22 cellular contexts compared by ENCODE assay signal in the genomic region with DNA sequence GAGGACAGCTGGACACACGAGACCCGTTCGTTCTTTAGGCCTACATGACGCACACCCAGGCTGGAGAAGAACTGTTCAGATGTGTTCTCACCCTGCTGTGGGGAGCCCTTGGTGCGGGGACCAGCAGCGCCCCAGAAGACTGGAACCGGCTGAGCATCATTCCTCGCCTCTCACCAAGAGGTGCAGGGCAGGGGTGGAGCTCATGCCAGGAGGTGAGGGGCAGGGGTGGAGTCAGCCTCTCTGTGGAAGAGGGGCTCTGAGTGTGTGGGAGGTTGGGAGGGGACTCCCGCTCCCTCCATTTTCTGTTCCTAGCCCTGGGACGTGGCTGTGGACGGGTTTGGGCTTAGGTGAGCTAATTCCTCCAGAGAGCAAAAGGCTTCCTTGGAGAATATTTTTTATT.
DNase-seq lines count a peak whose midpoint lies in the region; ATAC-seq and TF ChIP-seq lines count a peak whose summit lies in the region.
"Had no signal": no experiment of that assay in that cellular context is flagged by ENCODE, and none has a peak within 500 bp of the region (broad histone marks: within the 10 kb centered on the region; RNA-seq: fewer than 3 reads in every experiment).

No MANE protein-coding gene starts in this region.

- no peaks in the 10 kb centered on the region for H3K9me3 ChIP-seq in H9 (ENCODE audit: control insufficient read depth, low read depth, low read length)
- no peaks in the 10 kb centered on the region for H3K9me3 ChIP-seq in spleen
- H3K9me3 ChIP-seq: Caco-2 had no signal

- TF ChIP-seq POLR2A in spleen (IDR thresholded peaks at IDR 0.05), result no peak

- H4K5ac ChIP-seq in H9 (ENCODE audit: insufficient read length, low read depth, low read length), result no peak overlapping the region

- no peak for ATAC-seq in activated CD8-positive, alpha-beta memory T cell treated with anti-CD3 and anti-CD28 coated beads, Interleukin-2, amount 10 ng/mL, durations not matched to agents 7 days and 5 days
- no peak for ATAC-seq in HG03442 (IDR thresholded peaks at IDR 0.05; ENCODE audit: unreplicated experiment)
- ATAC-seq: GM12878 had no signal

- no peak overlapping the region for H3K23ac ChIP-seq in H9 (ENCODE audit: insufficient read length, low read depth, low read length)

- H2BK15ac ChIP-seq in H9 (ENCODE audit: low read depth, low read length), result no peak overlapping the region

- no peak overlapping the region for H3K9ac ChIP-seq in H9 (ENCODE audit: extremely low read depth, insufficient read length, low read length)

- no peak overlapping the region for H3K14ac ChIP-seq in H9 (ENCODE audit: insufficient read depth, low read length)

- intact Hi-C loops in spleen (cut with DNase I; ENCODE audit: low total_unique reads), result no loop called here

- no peak overlapping the region for H3T11ph ChIP-seq in H9 (ENCODE audit: low read length)

- H3K23me2 ChIP-seq in H9 (ENCODE audit: insufficient read length, low read depth, low read length, poor library complexity, severe bottlenecking), result no peaks in the 10 kb centered on the region

- no peak overlapping the region for H3K4me3 ChIP-seq in spleen
- H3K4me3 ChIP-seq: GM12878, SK-N-MC had no signal

- no peak overlapping the region for H3K27ac Mint-ChIP-seq in H9
- H3K27ac Mint-ChIP-seq in activated CD8-positive, alpha-beta memory T cell treated with anti-CD3 and anti-CD28 coated beads, Interleukin-2, amount 10 ng/mL, durations not matched to agents 7 days and 5 days, result no peak overlapping the region
- H3K27ac Mint-ChIP-seq: CD4-positive, alpha-beta memory T cell had no signal

- H3K56ac ChIP-seq in H9 (ENCODE audit: insufficient read length, low read depth, low read length), result no peak overlapping the region

- peaks cover 3% of the 10 kb centered on the region in 2 experiments; a peak in 2 of 4 replicates for H3K4me1 Mint-ChIP-seq in H9
- no peaks in the 10 kb centered on the region for H3K4me1 Mint-ChIP-seq in activated CD8-positive, alpha-beta memory T cell treated with anti-CD3 and anti-CD28 coated beads, Interleukin-2, amount 10 ng/mL, durations not matched to agents 7 days and 5 days
- H3K4me1 Mint-ChIP-seq: CD4-positive, alpha-beta memory T cell had no signal

- H3K79me1 ChIP-seq in H9 (ENCODE audit: insufficient read depth, low read depth, low read length, poor library complexity, severe bottlenecking), result no peaks in the 10 kb centered on the region

- TF ChIP-seq CTCF in H9 (conservative IDR thresholded peaks at IDR 0.05) (no peak), spleen (IDR thresholded peaks at IDR 0.05 in 8 of 11, conservative IDR thresholded peaks at IDR 0.05 in 3 of 11) (no peak)

- no peaks in the 10 kb centered on the region for H3K9me3 Mint-ChIP-seq in H9
- no peaks in the 10 kb centered on the region for H3K9me3 Mint-ChIP-seq in activated CD8-positive, alpha-beta memory T cell treated with anti-CD3 and anti-CD28 coated beads, Interleukin-2, amount 10 ng/mL, durations not matched to agents 7 days and 5 days (ENCODE audit: low read depth)
- H3K9me3 Mint-ChIP-seq: CD4-positive, alpha-beta memory T cell had no signal

- H2AFZ ChIP-seq in H9 (ENCODE audit: low read length), result no peak overlapping the region

- no peak overlapping the region for H3K27ac ChIP-seq in H9 (ENCODE audit: insufficient read length, low read depth, low read length)
- H3K27ac ChIP-seq in spleen, result no peak overlapping the region
- H3K27ac ChIP-seq: SK-N-MC had no signal

- H3K36me3 ChIP-seq in spleen, result no peaks in the 10 kb centered on the region

- no peak overlapping the region for H4K8ac ChIP-seq in H9 (replicated peaks; ENCODE audit: insufficient read length, low read depth, low read length)

- H2AK5ac ChIP-seq in H9 (ENCODE audit: insufficient read length, low read length), result no peak overlapping the region

- H3K27me3 Mint-ChIP-seq in H9 (ENCODE audit: low read depth), result peaks cover 9% of the 10 kb centered on the region
- peaks cover 3% of the 10 kb centered on the region for H3K27me3 Mint-ChIP-seq in activated CD8-positive, alpha-beta memory T cell treated with anti-CD3 and anti-CD28 coated beads, Interleukin-2, amount 10 ng/mL, durations not matched to agents 7 days and 5 days

- H4K91ac ChIP-seq in H9 (ENCODE audit: insufficient read length, low read depth, low read length), result no peak overlapping the region

- H3K4me3 Mint-ChIP-seq in H9, result no peak overlapping the region
- H3K4me3 Mint-ChIP-seq in activated CD8-positive, alpha-beta memory T cell treated with anti-CD3 and anti-CD28 coated beads, Interleukin-2, amount 10 ng/mL, durations not matched to agents 7 days and 5 days, result no peak overlapping the region
- H3K4me3 Mint-ChIP-seq: CD4-positive, alpha-beta memory T cell had no signal

- H2BK12ac ChIP-seq in H9 (ENCODE audit: insufficient read length, low read depth, low read length), result no peak overlapping the region

- H3K79me2 ChIP-seq in H9 (ENCODE audit: insufficient read depth, low read length), result no peaks in the 10 kb centered on the region

- WGBS in H9 (ENCODE audit: extremely low coverage, insufficient read length, low lambda C conversion rate), result no CpG with 5 or more reads among the region's 11 CpGs
- 78 to 90% (median 86%) methylated on average over 11 of the region's 11 CpGs for WGBS in spleen, 5 donors

- no peaks in the 10 kb centered on the region for H3K27me3 ChIP-seq in H9 (ENCODE audit: insufficient read depth, low read length)
- no peaks in the 10 kb centered on the region for H3K27me3 ChIP-seq in spleen (replicated peaks in 1 of 7)

- no peak overlapping the region for H2BK5ac ChIP-seq in H9 (ENCODE audit: insufficient read length, low read length)

- no peak overlapping the region for H3K18ac ChIP-seq in H9 (ENCODE audit: insufficient read length, low read depth, low read length)

- DNase-seq in H9, result peak; percentile 10
- DNase-seq in activated CD8-positive, alpha-beta memory T cell treated with anti-CD3 and anti-CD28 coated beads, Interleukin-2, amount 10 ng/mL, durations not matched to agents 7 days and 5 days, result peak; percentile 26
- peak; percentile 44 for DNase-seq in islet precursor cell
- peak; percentile 62 for DNase-seq in spleen
- no peak for DNase-seq in activated CD4-positive, alpha-beta T cell treated with anti-CD3 and anti-CD28 coated beads, Interleukin-2, amount 50 U/mL, for 48 hours
- DNase-seq in NCI-H69 (lab: John Stamatoyannopoulos, UW), result no peak
- DNase-seq: C1 segment of cervical spinal cord; Caco-2; CD4-positive, alpha-beta memory T cell; DMS79; EL; GDM1; NCI-H1048; NCI-H1417 treated with DMSO at 0.1 percent for 48 hours; NCI-H1694 treated with DMSO at 0.1 percent for 48 hours; NCI-H2081; NCI-H2227 treated with DMSO at 0.1 percent for 48 hours; NCI-H774; SIG-M5 had no signal

- no peaks in the 10 kb centered on the region for H4K20me1 ChIP-seq in H9 (ENCODE audit: control insufficient read depth, insufficient read depth, insufficient read length)

- H2BK20ac ChIP-seq in H9 (ENCODE audit: low read depth, low read length, poor library complexity, severe bottlenecking), result no peak overlapping the region

- H3K4ac ChIP-seq in H9 (ENCODE audit: low read depth, low read length), result no peak overlapping the region

- H3K4me2 ChIP-seq in H9 (ENCODE audit: insufficient read depth, insufficient read length, low read length), result no peak overlapping the region

- no peaks in the 10 kb centered on the region; the same call in 1 of the 2 replicates for H3K4me1 ChIP-seq in H9 (ENCODE audit: insufficient read depth, low read length)
- no peaks in the 10 kb centered on the region for H3K4me1 ChIP-seq in spleen
- H3K4me1 ChIP-seq: Caco-2 had no signal

- H2BK120ac ChIP-seq in H9 (ENCODE audit: low read depth, low read length, poor library complexity, severe bottlenecking), result no peak overlapping the region

- no peaks in the 10 kb centered on the region for H3K36me3 Mint-ChIP-seq in H9 (ENCODE audit: insufficient read depth in 1 of 3, low read depth in 3 of 3)
- no peaks in the 10 kb centered on the region for H3K36me3 Mint-ChIP-seq in activated CD8-positive, alpha-beta memory T cell treated with anti-CD3 and anti-CD28 coated beads, Interleukin-2, amount 10 ng/mL, durations not matched to agents 7 days and 5 days
- H3K36me3 Mint-ChIP-seq: CD4-positive, alpha-beta memory T cell had no signal

- CTCF ChIA-PET in activated CD8-positive, alpha-beta memory T cell treated with anti-CD3 and anti-CD28 coated beads, Interleukin-2, amount 10 ng/mL, durations not matched to agents 7 days and 5 days (lab: Charles Lee), result no interaction called here

Comparison
In these comparisons a context has a peak if more than half of its experiments do, and no peak if none do; other contexts are left out.
1. DNase-seq: peak in H9 (single experiment), activated CD8-positive, alpha-beta memory T cell treated with anti-CD3 and anti-CD28 coated beads, Interleukin-2, amount 10 ng/mL, durations not matched to agents 7 days and 5 days (single experiment), islet precursor cell (single experiment) and spleen (single experiment); none in activated CD4-positive, alpha-beta T cell treated with anti-CD3 and anti-CD28 coated beads, Interleukin-2, amount 50 U/mL, for 48 hours (0 of 2) and NCI-H69 (single experiment).